Comparison of ENCODE assay signal across 8 cellular contexts in the genomic region with DNA sequence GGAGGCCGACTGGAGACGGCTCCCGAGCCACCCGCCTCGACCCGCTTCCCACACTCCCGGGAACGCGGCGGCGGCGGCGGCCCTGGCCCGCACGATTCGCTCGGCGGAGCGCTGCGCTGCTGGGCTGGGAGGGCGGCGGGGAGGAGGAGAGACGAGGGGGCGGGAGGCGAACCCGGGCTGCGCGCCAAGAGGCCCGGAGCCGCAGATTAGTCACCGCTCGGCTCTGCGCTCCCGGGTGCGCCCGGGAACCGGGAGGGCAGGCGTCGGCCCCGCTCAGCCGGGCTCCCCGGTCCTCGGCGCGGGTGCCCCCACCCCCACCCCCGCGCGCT. TPM values are rescaled to one million over a fixed set of nuclear protein-coding genes. Genes with fewer than 3 reads are reported as not detected.
DNase-seq lines count a peak whose midpoint lies in the region; ATAC-seq, FAIRE-seq and TF ChIP-seq lines count a peak whose summit lies in the region.

No MANE protein-coding gene starts in this region.

- TF ChIP-seq CTCF in WI38 (IDR thresholded peaks at IDR 0.05; ENCODE audit: low read depth, low read length) = no peak
- no peak for TF ChIP-seq CTCF in kidney epithelial cell (IDR thresholded peaks at IDR 0.05; ENCODE audit: insufficient read depth, low read length, poor library complexity, severe bottlenecking)
- TF ChIP-seq CTCF in D721Med (IDR thresholded peaks at IDR 0.05; ENCODE audit: insufficient read depth, missing control alignments) = no peak

- no peaks in the 10 kb centered on the region for H3K9me3 Mint-ChIP-seq in central memory CD8-positive, alpha-beta T cell

- no peaks in the 10 kb centered on the region for H3K36me3 ChIP-seq in kidney epithelial cell (ENCODE audit: control insufficient read depth, insufficient read depth, low read length)

- FAIRE-seq in D721Med (lab: Jason Lieb, UNC) = no peak

- H3K27me3 ChIP-seq in kidney epithelial cell (ENCODE audit: control insufficient read depth, insufficient read depth, low read length) = peaks cover 22% of the 10 kb centered on the region

- DNase-seq in Daoy (ENCODE audit: low read depth) (peak; percentile 86), M059J (ENCODE audit: low read depth) (peak; percentile 79), kidney epithelial cell (ENCODE audit: low read depth) (no peak), D721Med (ENCODE audit: insufficient read length, low spot score) (no peak)
- peak in 1 of 2 donors; percentile 21 for DNase-seq in central memory CD8-positive, alpha-beta T cell (ENCODE audit: low spot score in 2 of 2)
- DNase-seq in stimulated activated CD4-positive, alpha-beta T cell treated with anti-CD3 and anti-CD28 coated beads, Interleukin-2, amount 100 ng/mL, for 24 hours = peak; percentile 62 to 69

- ATAC-seq in central memory CD8-positive, alpha-beta T cell (replicated peaks; ENCODE audit: extremely low read depth, poor library complexity, severe bottlenecking) = peak; percentile 38
- ATAC-seq in HG03457 (IDR thresholded peaks at IDR 0.05; ENCODE audit: unreplicated experiment) = no peak

- peak overlapping the region; percentile 41 for H3K4me3 Mint-ChIP-seq in central memory CD8-positive, alpha-beta T cell

- H3K36me3 Mint-ChIP-seq in central memory CD8-positive, alpha-beta T cell (ENCODE audit: insufficient read depth) = no peaks in the 10 kb centered on the region

- no peaks in the 10 kb centered on the region for H3K27me3 Mint-ChIP-seq in central memory CD8-positive, alpha-beta T cell

- peaks cover 6% of the 10 kb centered on the region for H3K4me1 Mint-ChIP-seq in central memory CD8-positive, alpha-beta T cell

- H3K27ac Mint-ChIP-seq in central memory CD8-positive, alpha-beta T cell (ENCODE audit: low read depth) = no peak overlapping the region

- H3K4me3 ChIP-seq in WI38 (ENCODE audit: low read depth, low read length) (peak overlapping the region; percentile 56), kidney epithelial cell (ENCODE audit: low read depth, low read length) (peak overlapping the region; percentile 44)

RNA-seq across cellular contexts. Expression of a gene that starts 11.2 kb away (rescaled TPM):
- 35.5 and 36.6 TPM in 2 replicates for total RNA-seq in Daoy (2014; rRNA removed; shearing (Covaris generic))
- total RNA-seq in M059J (2014; rRNA removed; shearing (Covaris generic)) = 35.5 and 50.6 TPM in 2 replicates
- 28.5 and 29.5 TPM in 2 replicates for total RNA-seq in kidney epithelial cell

Comparison
In these comparisons a context has a peak if more than half of its experiments do, and no peak if none do; other contexts are left out.
1. DNase-seq: peak in Daoy (single experiment), M059J (single experiment) and stimulated activated CD4-positive, alpha-beta T cell treated with anti-CD3 and anti-CD28 coated beads, Interleukin-2, amount 100 ng/mL, for 24 hours (2 of 2); none in kidney epithelial cell (single experiment) and D721Med (single experiment).